ENCODE assay signal across 8 cellular contexts in the genomic region with DNA sequence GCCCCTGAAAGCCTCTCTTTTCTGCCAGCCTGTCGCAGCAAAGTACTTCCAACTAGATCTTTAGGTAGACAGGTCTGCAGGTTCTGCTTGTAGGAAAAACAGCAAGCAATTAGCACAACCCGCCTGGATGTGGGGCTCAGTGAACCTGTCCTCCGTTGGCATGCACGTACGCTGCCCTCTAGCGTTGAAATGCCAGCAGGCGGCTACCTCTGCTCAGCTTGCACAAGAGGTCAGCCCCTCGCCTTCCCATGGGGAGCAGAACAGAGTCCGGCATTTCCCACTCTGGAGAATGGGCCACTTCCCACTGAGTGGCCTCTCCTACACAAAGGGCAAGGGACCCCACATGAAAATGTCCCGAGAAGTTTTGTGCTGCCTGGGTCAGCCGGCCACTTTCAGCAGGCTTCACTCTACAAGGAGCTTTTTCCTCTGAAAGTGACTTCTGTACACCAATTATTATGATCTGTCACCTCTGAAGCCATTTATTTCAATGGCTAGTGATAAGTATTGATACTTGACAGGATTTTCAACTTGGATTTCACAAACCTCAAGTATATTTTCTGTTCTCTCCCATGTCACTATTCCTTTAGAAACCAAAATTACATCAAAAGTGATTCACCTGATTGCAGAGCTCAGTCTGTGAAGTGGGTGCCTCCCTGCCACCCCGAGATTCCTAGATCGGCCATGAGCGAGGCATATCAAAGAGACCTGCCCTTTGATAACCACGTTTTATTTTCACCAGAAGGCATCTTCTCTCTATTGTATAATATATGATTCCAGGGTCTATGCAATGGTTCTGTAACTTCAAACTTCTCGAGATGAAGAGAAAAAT. TPM values are rescaled to one million over a fixed set of nuclear protein-coding genes. Genes with fewer than 3 reads are reported as not detected.
DNase-seq lines count a peak whose midpoint lies in the region; ATAC-seq, FAIRE-seq and TF ChIP-seq lines count a peak whose summit lies in the region.

No MANE protein-coding gene starts in this region.

- peak; percentile 58 for TF ChIP-seq CTCF in WTC11 (IDR thresholded peaks at IDR 0.05)

- CTCF ChIA-PET in WTC11 (lab: Charles Lee), result interaction anchor here (1.0 to 1.9 kb wide), 16 partner anchors 9 to 588 kb away, joined by 3 to 9 read pairs (median 4); no protein-coding TSS in a partner anchor

- peaks cover 27% of the 10 kb centered on the region for H3K4me1 Mint-ChIP-seq in WTC11

- POLR2A ChIA-PET in WTC11 (lab: Charles Lee), result no interaction called here

- H3K36me3 Mint-ChIP-seq in WTC11, result no peaks in the 10 kb centered on the region

- H3K27ac Mint-ChIP-seq in WTC11, result no peak overlapping the region

- no peaks in the 10 kb centered on the region; the same call in 1 of the 2 replicates for H3K27me3 Mint-ChIP-seq in WTC11 (ENCODE audit: low read depth)

- H3K4me3 Mint-ChIP-seq in WTC11, result no peak overlapping the region

- DNase-seq in AML-193 (lab: John Stamatoyannopoulos, UW) (peak; percentile 58 to 71), GM19239 (ENCODE audit: insufficient read length, low spot score) (peak; percentile 46), NCI-H1694 treated with DMSO at 0.1 percent for 48 hours (lab: John Stamatoyannopoulos, UW) (peak; percentile 40), WTC11 (ENCODE audit: low spot score) (peak; percentile 91), cerebellar cortex (ENCODE audit: low spot score) (peak; percentile 73), left lobe of liver (ENCODE audit: low spot score) (peak; percentile 86)
- DNase-seq in stimulated activated CD4-positive, alpha-beta T cell treated with anti-CD3 and anti-CD28 coated beads, Interleukin-4, amount 100 ng/mL, for 24 hours, result peak; percentile 62

- peak; percentile 93 for ATAC-seq in WTC11
- ATAC-seq in left lobe of liver, result peak; percentile 81
- ATAC-seq in GM21360 (IDR thresholded peaks at IDR 0.05; ENCODE audit: unreplicated experiment), result no peak

- no peak for FAIRE-seq in GM19239 (lab: Jason Lieb, UNC)

- peaks cover 5% of the 10 kb centered on the region for H3K9me3 Mint-ChIP-seq in WTC11

TF ChIP-seq in WTC11, 78 proteins besides CTCF, POLR2A, EP300 and RAD21:
- TF ChIP-seq, protein P1, sequence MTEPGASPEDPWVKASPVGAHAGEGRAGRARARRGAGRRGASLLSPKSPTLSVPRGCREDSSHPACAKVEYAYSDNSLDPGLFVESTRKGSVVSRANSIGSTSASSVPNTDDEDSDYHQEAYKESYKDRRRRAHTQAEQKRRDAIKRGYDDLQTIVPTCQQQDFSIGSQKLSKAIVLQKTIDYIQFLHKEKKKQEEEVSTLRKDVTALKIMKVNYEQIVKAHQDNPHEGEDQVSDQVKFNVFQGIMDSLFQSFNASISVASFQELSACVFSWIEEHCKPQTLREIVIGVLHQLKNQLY (CRISPR knock-in tag; IDR thresholded peaks at IDR 0.05), result no peak
- TF ChIP-seq SP1 (CRISPR knock-in tag; conservative IDR thresholded peaks at IDR 0.05) (0 out of 2 replicates have a peak, but pooled peaks have one; percentile 31), ATF1 (CRISPR knock-in tag; IDR thresholded peaks at IDR 0.05) (no peak)

RNA-seq across cellular contexts. Expression of a gene that starts 56.7 kb away (rescaled TPM):
- total RNA-seq in WTC11 (2021) (1.7 to 2.2 TPM (median 1.8 TPM) in 3 replicates), left lobe of liver (4.2 TPM)

Comparison
In these comparisons a context has a peak if more than half of its experiments do, and no peak if none do; other contexts are left out.
1. DNase-seq: peak in every context shown above with its lines; median percentile 91 in WTC11; 86 in left lobe of liver; 73 in cerebellar cortex; 64 in AML-193; 62 in stimulated activated CD4-positive, alpha-beta T cell treated with anti-CD3 and anti-CD28 coated beads, Interleukin-4, amount 100 ng/mL, for 24 hours; 46 in GM19239; 40 in NCI-H1694 treated with DMSO at 0.1 percent for 48 hours.